ENCODE assay signal across 21 cellular contexts in the genomic region with DNA sequence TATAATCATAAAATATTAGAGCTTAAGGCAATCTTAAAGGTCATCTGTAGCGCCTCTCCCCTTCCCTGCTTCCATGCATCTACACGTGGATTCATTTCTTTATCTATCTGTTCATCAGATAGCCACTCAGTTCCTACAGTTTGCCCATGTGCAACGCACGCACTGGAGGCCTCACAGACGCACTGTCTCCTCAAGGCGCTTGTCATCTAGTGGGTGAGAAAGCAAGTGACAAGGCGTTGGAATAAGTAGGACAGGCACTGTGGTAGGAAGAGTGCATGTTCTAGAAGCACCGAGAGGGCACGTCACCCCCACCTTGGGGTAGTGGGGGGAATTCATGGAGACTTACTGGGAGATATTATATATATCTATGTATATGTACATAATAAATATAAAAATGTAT. TPM values are rescaled to one million over a fixed set of nuclear protein-coding genes. Genes with fewer than 3 reads are reported as not detected.
DNase-seq lines count a peak whose midpoint lies in the region; ATAC-seq and TF ChIP-seq lines count a peak whose summit lies in the region.
"Had no signal": no experiment of that assay in that cellular context is flagged by ENCODE, and none has a peak within 500 bp of the region (broad histone marks: within the 10 kb centered on the region; RNA-seq: fewer than 3 reads in every experiment).

No MANE protein-coding gene starts in this region.

- H3K4me3 ChIP-seq in right atrium auricular region: peak overlapping the region in 1 of 2 donors; percentile 22
- peak overlapping the region in 2 of 4 experiments; percentile 21 to 27 for H3K4me3 ChIP-seq in fibroblast of lung (replicated peaks in 1 of 4; ENCODE audit: control extremely low read depth in 1 of 4, insufficient read depth in 1 of 4, low read depth in 3 of 4, low read length in 4 of 4)
- peak overlapping the region in 3 of 4 donors; percentile 6 to 25 (median 14) for H3K4me3 ChIP-seq in gastrocnemius medialis
- H3K4me3 ChIP-seq: pancreas had no signal

- no peaks in the 10 kb centered on the region for H3K36me3 ChIP-seq in right atrium auricular region
- no peaks in the 10 kb centered on the region for H3K36me3 ChIP-seq in fibroblast of lung (ENCODE audit: control insufficient read depth, insufficient read depth, low read length)
- no peaks in the 10 kb centered on the region for H3K36me3 ChIP-seq in gastrocnemius medialis
- H3K36me3 ChIP-seq: pancreas had no signal

- ATAC-seq in Right ventricle myocardium inferior (no peak), gastrocnemius medialis (no peak), GM18858 (IDR thresholded peaks at IDR 0.05; ENCODE audit: unreplicated experiment) (no peak)
- ATAC-seq: T-cell had no signal

- H3K27ac ChIP-seq in right atrium auricular region: peak overlapping the region; percentile 69
- no peak overlapping the region for H3K27ac ChIP-seq in fibroblast of lung (ENCODE audit: insufficient read depth, low read length)
- H3K27ac ChIP-seq in gastrocnemius medialis: peak overlapping the region; percentile 54 to 78 (median 64)
- H3K27ac ChIP-seq: pancreas, VCaP had no signal

- TF ChIP-seq POLR2A in gastrocnemius medialis (IDR thresholded peaks at IDR 0.05): no peak

- H3K9ac ChIP-seq in fibroblast of lung (ENCODE audit: insufficient read depth, low read length): no peak overlapping the region

- intact Hi-C loops in Right ventricle myocardium inferior (cut with DNase I): loop anchor here (10.0 kb wide), 1 partner anchor 177 kb away; the partner anchor contains the start of genes NCAPD3 and VPS26B
- intact Hi-C loops in gastrocnemius medialis (cut with DNase I; ENCODE audit: low total_unique reads): loop anchor here (5.0 kb wide), 3 partner anchors 74 to 204 kb away; partner anchors contain the start of genes ACAD8, NCAPD3, THYN1 and VPS26B

- H3K4me2 ChIP-seq in fibroblast of lung (ENCODE audit: extremely low read depth, insufficient read depth, low read length): peak overlapping the region; percentile 60

- no peak for DNase-seq in right atrium auricular region (ENCODE audit: low spot score)
- no peak for DNase-seq in Right ventricle myocardium inferior (ENCODE audit: missing footprints)
- no peak for DNase-seq in fibroblast of lung (ENCODE audit: low read depth in 2 of 2)
- DNase-seq in gastrocnemius medialis: no peak
- DNase-seq in NCI-H748 (lab: John Stamatoyannopoulos, UW; ENCODE audit: unreplicated experiment): no peak
- no peak for DNase-seq in activated CD8-positive, alpha-beta memory T cell treated with anti-CD3 and anti-CD28 coated beads, Interleukin-2, amount 50 U/mL, for 4 hours
- DNase-seq in HCEC 1CT: no peak
- DNase-seq: activated CD4-positive, alpha-beta memory T cell treated with anti-CD3 and anti-CD28 coated beads, Interleukin-2, amount 10 ng/mL, durations not matched to agents 7 days and 5 days; activated T-cell treated with anti-CD3 and anti-CD28 coated beads, Interleukin-2, amount 50 U/mL, for 48 hours; endodermal cell; foreskin melanocyte; NCI-H1436 treated with DMSO at 0.1 percent for 48 hours; NK-92 treated with Interleukin-12 subunit alpha and Interleukin-12 subunit beta, amount 100 ng/mL, for 24 hours; RPMI8226; stimulated activated CD4-positive, alpha-beta T cell treated with anti-CD3 and anti-CD28 coated beads, Interleukin-12 subunit alpha, Interleukin-12 subunit beta, amount 100 ng/mL, for 4 hours; stimulated activated naive CD4-positive, alpha-beta T cell; T-cell had no signal

- no peaks in the 10 kb centered on the region for H4K20me1 ChIP-seq in fibroblast of lung (ENCODE audit: control insufficient read depth, extremely low read depth, insufficient read depth, low read length)

- no peaks in the 10 kb centered on the region for H3K79me2 ChIP-seq in fibroblast of lung (ENCODE audit: control insufficient read depth, insufficient read depth, low read length)

- H3K9me3 ChIP-seq in right atrium auricular region (no peaks in the 10 kb centered on the region), fibroblast of lung (ENCODE audit: control insufficient read depth, insufficient read depth, low read depth, low read length) (no peaks in the 10 kb centered on the region), gastrocnemius medialis (no peaks in the 10 kb centered on the region)
- H3K9me3 ChIP-seq: Caco-2, pancreas had no signal

- in situ Hi-C loops in gastrocnemius medialis (cut with MboI; ENCODE audit: low sequenced_read_pairs in 4 of 4): loop anchor here in 2 of 4 donors (5.0 to 10.0 kb wide), 3 partner anchors 87 to 121 kb away; no protein-coding TSS in a partner anchor

- TF ChIP-seq CTCF in right atrium auricular region (IDR thresholded peaks at IDR 0.05) (no peak), fibroblast of lung (conservative IDR thresholded peaks at IDR 0.05 in 1 of 2, IDR thresholded peaks at IDR 0.05 in 1 of 2; ENCODE audit: low read depth in 1 of 2, low read length in 2 of 2) (no peak), gastrocnemius medialis (IDR thresholded peaks at IDR 0.05 in 4 of 5, conservative IDR thresholded peaks at IDR 0.05 in 1 of 5) (no peak)

- no peaks in the 10 kb centered on the region for H3K27me3 ChIP-seq in right atrium auricular region
- peaks cover 4% of the 10 kb centered on the region for H3K27me3 ChIP-seq in fibroblast of lung (ENCODE audit: control insufficient read depth, insufficient read depth, low read length)
- H3K27me3 ChIP-seq in gastrocnemius medialis: no peaks in the 10 kb centered on the region

- H3K4me1 ChIP-seq in right atrium auricular region: peaks cover 0 to 40% of the 10 kb centered on the region in 2 donors
- H3K4me1 ChIP-seq in fibroblast of lung (ENCODE audit: control insufficient read depth, extremely low read depth, insufficient read depth, low read length): peaks cover 6% of the 10 kb centered on the region
- peaks cover 20 to 22% of the 10 kb centered on the region in 2 donors for H3K4me1 ChIP-seq in gastrocnemius medialis

- H2AFZ ChIP-seq in fibroblast of lung (ENCODE audit: low read length): no peak overlapping the region

RNA-seq across cellular contexts. Expression of gene JAM3, which starts 20.8 kb away (rescaled TPM):
- 10 to 100 TPM; 28.5 to 38.1 TPM for total RNA-seq in right atrium auricular region
- total RNA-seq in Right ventricle myocardium inferior: 22.5 TPM
- 60.4 and 85.7 TPM in 2 replicates for total RNA-seq in fibroblast of lung
- 44.1 and 54.5 TPM in 2 replicates for polyA plus RNA-seq in fibroblast of lung
- 34.3 and 41.9 TPM in 2 replicates for polyA plus RNA-seq in fibroblast of lung (2012)
- 53.5 and 56.9 TPM in 2 replicates for polyA minus RNA-seq in fibroblast of lung (ENCODE audit: low replicate concordance)
- total RNA-seq in gastrocnemius medialis: 1 to 10 TPM; 3.5 to 9.7 (median 6.2) TPM
